In the genomic region with DNA sequence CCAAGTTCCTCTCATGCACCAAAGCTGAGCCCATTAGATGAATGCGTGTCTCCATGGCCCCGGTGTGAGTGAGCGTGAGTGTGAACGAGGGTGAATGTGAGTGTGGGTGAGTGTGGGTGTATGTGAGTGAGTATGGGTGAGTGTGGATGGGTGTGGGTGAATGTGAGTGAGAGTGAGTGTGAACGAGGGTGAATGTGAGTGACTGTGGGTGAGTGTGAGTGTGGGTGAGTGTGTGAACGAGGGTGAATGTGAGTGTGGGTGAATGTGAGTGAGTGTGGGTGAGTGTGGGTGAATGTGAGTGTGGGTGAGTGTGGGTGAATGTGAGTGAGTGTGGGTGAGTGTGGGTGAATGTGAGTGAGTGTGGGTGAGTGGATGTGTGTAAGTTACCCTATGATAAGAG, we compare ENCODE assay signal across 2 cellular contexts.
A peak's percentile ranks its signal among the peaks of the same experiment; 100 is the strongest.
TF ChIP-seq lines count a peak whose summit lies in the region.

No MANE protein-coding gene starts in this region.

TF ChIP-seq in HEK293, 187 proteins besides CTCF, POLR2A, EP300 and RAD21 (continued from another document and continues in another):
- TF ChIP-seq, protein P1, sequence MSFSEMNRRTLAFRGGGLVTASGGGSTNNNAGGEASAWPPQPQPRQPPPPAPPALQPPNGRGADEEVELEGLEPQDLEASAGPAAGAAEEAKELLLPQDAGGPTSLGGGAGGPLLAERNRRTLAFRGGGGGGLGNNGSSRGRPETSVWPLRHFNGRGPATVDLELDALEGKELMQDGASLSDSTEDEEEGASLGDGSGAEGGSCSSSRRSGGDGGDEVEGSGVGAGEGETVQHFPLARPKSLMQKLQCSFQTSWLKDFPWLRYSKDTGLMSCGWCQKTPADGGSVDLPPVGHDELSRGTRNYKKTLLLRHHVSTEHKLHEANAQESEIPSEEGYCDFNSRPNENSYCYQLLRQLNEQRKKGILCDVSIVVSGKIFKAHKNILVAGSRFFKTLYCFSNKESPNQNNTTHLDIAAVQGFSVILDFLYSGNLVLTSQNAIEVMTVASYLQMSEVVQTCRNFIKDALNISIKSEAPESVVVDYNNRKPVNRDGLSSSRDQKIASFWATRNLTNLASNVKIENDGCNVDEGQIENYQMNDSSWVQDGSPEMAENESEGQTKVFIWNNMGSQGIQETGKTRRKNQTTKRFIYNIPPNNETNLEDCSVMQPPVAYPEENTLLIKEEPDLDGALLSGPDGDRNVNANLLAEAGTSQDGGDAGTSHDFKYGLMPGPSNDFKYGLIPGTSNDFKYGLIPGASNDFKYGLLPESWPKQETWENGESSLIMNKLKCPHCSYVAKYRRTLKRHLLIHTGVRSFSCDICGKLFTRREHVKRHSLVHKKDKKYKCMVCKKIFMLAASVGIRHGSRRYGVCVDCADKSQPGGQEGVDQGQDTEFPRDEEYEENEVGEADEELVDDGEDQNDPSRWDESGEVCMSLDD (tag by site-specific recombination; IDR thresholded peaks at IDR 0.05) = no peak
- no peak for TF ChIP-seq ZBTB48 (tag by site-specific recombination; IDR thresholded peaks at IDR 0.05)
- TF ChIP-seq ZNF48 (tag by site-specific recombination; IDR thresholded peaks at IDR 0.05) = no peak
- no peak for TF ChIP-seq BCL11B (tag by site-specific recombination; IDR thresholded peaks at IDR 0.05; ENCODE audit: low read depth)
- TF ChIP-seq ZNF248 (tag by site-specific recombination; IDR thresholded peaks at IDR 0.05) = no peak
- TF ChIP-seq, protein P2, sequence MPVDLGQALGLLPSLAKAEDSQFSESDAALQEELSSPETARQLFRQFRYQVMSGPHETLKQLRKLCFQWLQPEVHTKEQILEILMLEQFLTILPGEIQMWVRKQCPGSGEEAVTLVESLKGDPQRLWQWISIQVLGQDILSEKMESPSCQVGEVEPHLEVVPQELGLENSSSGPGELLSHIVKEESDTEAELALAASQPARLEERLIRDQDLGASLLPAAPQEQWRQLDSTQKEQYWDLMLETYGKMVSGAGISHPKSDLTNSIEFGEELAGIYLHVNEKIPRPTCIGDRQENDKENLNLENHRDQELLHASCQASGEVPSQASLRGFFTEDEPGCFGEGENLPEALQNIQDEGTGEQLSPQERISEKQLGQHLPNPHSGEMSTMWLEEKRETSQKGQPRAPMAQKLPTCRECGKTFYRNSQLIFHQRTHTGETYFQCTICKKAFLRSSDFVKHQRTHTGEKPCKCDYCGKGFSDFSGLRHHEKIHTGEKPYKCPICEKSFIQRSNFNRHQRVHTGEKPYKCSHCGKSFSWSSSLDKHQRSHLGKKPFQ (tag by site-specific recombination; IDR thresholded peaks at IDR 0.05) = no peak; the same call in 1 of the 2 replicates
- TF ChIP-seq ZBTB17 (tag by site-specific recombination; IDR thresholded peaks at IDR 0.05) = no peak
- TF ChIP-seq, protein P3, sequence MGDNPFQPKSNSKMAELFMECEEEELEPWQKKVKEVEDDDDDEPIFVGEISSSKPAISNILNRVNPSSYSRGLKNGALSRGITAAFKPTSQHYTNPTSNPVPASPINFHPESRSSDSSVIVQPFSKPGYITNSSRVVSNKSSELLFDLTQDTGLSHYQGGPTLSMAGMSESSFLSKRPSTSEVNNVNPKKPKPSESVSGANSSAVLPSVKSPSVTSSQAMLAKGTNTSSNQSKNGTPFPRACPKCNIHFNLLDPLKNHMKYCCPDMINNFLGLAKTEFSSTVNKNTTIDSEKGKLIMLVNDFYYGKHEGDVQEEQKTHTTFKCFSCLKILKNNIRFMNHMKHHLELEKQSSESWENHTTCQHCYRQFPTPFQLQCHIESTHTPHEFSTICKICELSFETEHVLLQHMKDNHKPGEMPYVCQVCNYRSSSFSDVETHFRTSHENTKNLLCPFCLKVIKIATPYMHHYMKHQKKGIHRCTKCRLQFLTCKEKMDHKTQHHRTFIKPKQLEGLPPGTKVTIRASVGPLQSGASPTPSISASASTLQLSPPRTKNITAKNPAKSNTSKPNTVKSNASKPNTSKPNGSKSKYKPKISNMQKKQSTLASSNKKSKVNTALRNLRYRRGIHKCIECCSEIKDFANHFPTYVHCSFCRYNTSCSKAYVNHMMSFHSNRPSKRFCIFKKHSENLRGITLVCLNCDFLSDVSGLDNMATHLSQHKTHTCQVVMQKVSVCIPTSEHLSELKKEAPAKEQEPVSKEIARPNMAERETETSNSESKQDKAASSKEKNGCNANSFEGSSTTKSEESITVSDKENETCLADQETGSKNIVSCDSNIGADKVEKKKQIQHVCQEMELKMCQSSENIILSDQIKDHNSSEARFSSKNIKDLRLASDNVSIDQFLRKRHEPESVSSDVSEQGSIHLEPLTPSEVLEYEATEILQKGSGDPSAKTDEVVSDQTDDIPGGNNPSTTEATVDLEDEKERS (tag by site-specific recombination; IDR thresholded peaks at IDR 0.05) = no peak
- no peak for TF ChIP-seq ZNF157 (tag by site-specific recombination; IDR thresholded peaks at IDR 0.05)
- TF ChIP-seq ZNF16 (tag by site-specific recombination; IDR thresholded peaks at IDR 0.05; ENCODE audit: low read depth) = no peak
- no peak for TF ChIP-seq ZNF549 (tag by site-specific recombination; IDR thresholded peaks at IDR 0.05)
- TF ChIP-seq EGR2 (tag by site-specific recombination; IDR thresholded peaks at IDR 0.05; ENCODE audit: low read depth) = peak; percentile 95
- TF ChIP-seq ZNF701 (tag by site-specific recombination; IDR thresholded peaks at IDR 0.05) = no peak
- TF ChIP-seq ZNF394 (tag by site-specific recombination; IDR thresholded peaks at IDR 0.05; ENCODE audit: borderline replicate concordance) = no peak
- TF ChIP-seq ZNF274 (IDR thresholded peaks at IDR 0.05; ENCODE audit: low read length) = no peak
- TF ChIP-seq ZNF274 (tag by site-specific recombination; IDR thresholded peaks at IDR 0.05; ENCODE audit: borderline replicate concordance) = no peak
- peak; percentile 91 for TF ChIP-seq PRDM1 (tag by site-specific recombination; IDR thresholded peaks at IDR 0.05)
- no peak for TF ChIP-seq GLI4 (tag by site-specific recombination; IDR thresholded peaks at IDR 0.05)

TF ChIP-seq in H1, 55 proteins besides CTCF, POLR2A, EP300 and RAD21:
- TF ChIP-seq, protein P4, sequence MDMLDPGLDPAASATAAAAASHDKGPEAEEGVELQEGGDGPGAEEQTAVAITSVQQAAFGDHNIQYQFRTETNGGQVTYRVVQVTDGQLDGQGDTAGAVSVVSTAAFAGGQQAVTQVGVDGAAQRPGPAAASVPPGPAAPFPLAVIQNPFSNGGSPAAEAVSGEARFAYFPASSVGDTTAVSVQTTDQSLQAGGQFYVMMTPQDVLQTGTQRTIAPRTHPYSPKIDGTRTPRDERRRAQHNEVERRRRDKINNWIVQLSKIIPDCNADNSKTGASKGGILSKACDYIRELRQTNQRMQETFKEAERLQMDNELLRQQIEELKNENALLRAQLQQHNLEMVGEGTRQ (IDR thresholded peaks at IDR 0.05; ENCODE audit: low read length) = no peak
- TF ChIP-seq SIN3A (conservative IDR thresholded peaks at IDR 0.05 in 1 of 2, IDR thresholded peaks at IDR 0.05 in 1 of 2; ENCODE audit: low read depth in 1 of 2, low read length in 2 of 2) = no peak
- peak; percentile 29 for TF ChIP-seq ASH2L (IDR thresholded peaks at IDR 0.05; ENCODE audit: low read length)
- TF ChIP-seq KDM5A (IDR thresholded peaks at IDR 0.05; ENCODE audit: low read length) = no peak
- no peak for TF ChIP-seq SRF (IDR thresholded peaks at IDR 0.05; ENCODE audit: low read depth, low read length)
- no peak for TF ChIP-seq CHD2 (IDR thresholded peaks at IDR 0.05; ENCODE audit: low read length)
- TF ChIP-seq CHD1 (IDR thresholded peaks at IDR 0.05; ENCODE audit: low read depth, low read length) = no peak
- no peak for TF ChIP-seq KDM1A (IDR thresholded peaks at IDR 0.05; ENCODE audit: borderline replicate concordance, low read length)
